Comparison of ENCODE assay signal across 3 cellular contexts in genomic region chr2:183780072-183780471, GRCh38.
"Had no signal": no experiment of that assay in that cellular context is flagged by ENCODE, and none has a peak within 500 bp of the region (broad histone marks: within the 10 kb centered on the region; RNA-seq: fewer than 3 reads in every experiment).

No MANE protein-coding gene starts in this region.

- H3K4me3 ChIP-seq: GM12878 had no signal

- ATAC-seq: GM12878 had no signal

- DNase-seq: GDM1, GF-D8 had no signal
